ENCODE assay signal across 9 cellular contexts in genomic region chr3:43770426-43771103, GRCh38.
A peak's percentile ranks its signal among the peaks of the same experiment; 100 is the strongest.
DNase-seq lines count a peak whose midpoint lies in the region; ATAC-seq and TF ChIP-seq lines count a peak whose summit lies in the region.
"Had no signal": no experiment of that assay in that cellular context is flagged by ENCODE, and none has a peak within 500 bp of the region (broad histone marks: within the 10 kb centered on the region; RNA-seq: fewer than 3 reads in every experiment).

No MANE protein-coding gene starts in this region.

- CTCF ChIA-PET in activated CD4-positive, alpha-beta T cell treated with anti-CD3 and anti-CD28 coated beads for 36 hours (lab: Charles Lee), result interaction anchor here (0.6 to 0.7 kb wide), 2 partner anchors 45 to 1168 kb away, joined by 3 to 4 read pairs; no protein-coding TSS in a partner anchor

- intact Hi-C loops in activated CD4-positive, alpha-beta T cell treated with anti-CD3 and anti-CD28 coated beads for 36 hours (cut with DNase I, micrococcal nuclease), result no loop called here
- intact Hi-C loops in activated CD4-positive, alpha-beta T cell treated with anti-CD3 and anti-CD28 coated beads, Interleukin-2, amount 10 ng/mL, durations not matched to agents 24 days and 14 days (cut with micrococcal nuclease), result no loop called here
- intact Hi-C loops in left ventricle myocardium superior (cut with micrococcal nuclease), result no loop called here

- POLR2A ChIA-PET in activated CD4-positive, alpha-beta T cell treated with anti-CD3 and anti-CD28 coated beads for 36 hours (lab: Charles Lee), result no interaction called here

- no peaks in the 10 kb centered on the region for H3K9me3 Mint-ChIP-seq in activated CD4-positive, alpha-beta T cell treated with anti-CD3 and anti-CD28 coated beads for 36 hours (ENCODE audit: low read depth)
- H3K9me3 Mint-ChIP-seq in activated CD4-positive, alpha-beta T cell treated with anti-CD3 and anti-CD28 coated beads, Interleukin-2, amount 10 ng/mL, durations not matched to agents 24 days and 14 days, result no peaks in the 10 kb centered on the region
- no peaks in the 10 kb centered on the region for H3K9me3 Mint-ChIP-seq in mesothelial cell of epicardium
- H3K9me3 Mint-ChIP-seq: CD8-positive, alpha-beta T cell had no signal

- H3K4me3 Mint-ChIP-seq in activated CD4-positive, alpha-beta T cell treated with anti-CD3 and anti-CD28 coated beads for 36 hours, result no peak overlapping the region
- H3K4me3 Mint-ChIP-seq in activated CD4-positive, alpha-beta T cell treated with anti-CD3 and anti-CD28 coated beads, Interleukin-2, amount 10 ng/mL, durations not matched to agents 24 days and 14 days, result no peak overlapping the region
- no peak overlapping the region for H3K4me3 Mint-ChIP-seq in mesothelial cell of epicardium
- H3K4me3 Mint-ChIP-seq: CD8-positive, alpha-beta T cell had no signal

- no peak overlapping the region for H3K27ac Mint-ChIP-seq in activated CD4-positive, alpha-beta T cell treated with anti-CD3 and anti-CD28 coated beads for 36 hours
- no peak overlapping the region for H3K27ac Mint-ChIP-seq in activated CD4-positive, alpha-beta T cell treated with anti-CD3 and anti-CD28 coated beads, Interleukin-2, amount 10 ng/mL, durations not matched to agents 24 days and 14 days
- H3K27ac Mint-ChIP-seq in mesothelial cell of epicardium, result no peak overlapping the region
- H3K27ac Mint-ChIP-seq: CD8-positive, alpha-beta T cell had no signal

- DNase-seq in activated CD4-positive, alpha-beta T cell treated with anti-CD3 and anti-CD28 coated beads for 36 hours, result peak; percentile 52
- DNase-seq in activated CD4-positive, alpha-beta T cell treated with anti-CD3 and anti-CD28 coated beads, Interleukin-2, amount 10 ng/mL, durations not matched to agents 24 days and 14 days, result no peak
- peak; percentile 39 to 47 for DNase-seq in activated T-cell treated with anti-CD3 and anti-CD28 coated beads, Interleukin-2, amount 50 U/mL, for 48 hours
- DNase-seq in left ventricle myocardium superior, result peak; percentile 63
- DNase-seq in stimulated activated CD4-positive, alpha-beta T cell treated with anti-CD3 and anti-CD28 coated beads, Interleukin-4, amount 100 ng/mL, for 1 hour, result peak; percentile 5
- DNase-seq in mesothelial cell of epicardium (ENCODE audit: low spot score in 2 of 2, unreplicated experiment in 2 of 2), result no peak

- TF ChIP-seq CTCF in mesothelial cell of epicardium (IDR thresholded peaks at IDR 0.05; ENCODE audit: unreplicated experiment), result no peak

- peak; percentile 71 for ATAC-seq in activated CD4-positive, alpha-beta T cell treated with anti-CD3 and anti-CD28 coated beads for 36 hours
- ATAC-seq in left ventricle myocardium superior (peak; percentile 85), GM18873 (IDR thresholded peaks at IDR 0.05; ENCODE audit: low FRiP score, unreplicated experiment) (no peak), HG03521 (IDR thresholded peaks at IDR 0.05; ENCODE audit: unreplicated experiment) (no peak)

- H3K27me3 Mint-ChIP-seq in activated CD4-positive, alpha-beta T cell treated with anti-CD3 and anti-CD28 coated beads for 36 hours, result no peaks in the 10 kb centered on the region
- peaks cover 27% of the 10 kb centered on the region for H3K27me3 Mint-ChIP-seq in activated CD4-positive, alpha-beta T cell treated with anti-CD3 and anti-CD28 coated beads, Interleukin-2, amount 10 ng/mL, durations not matched to agents 24 days and 14 days
- peaks cover 2% of the 10 kb centered on the region for H3K27me3 Mint-ChIP-seq in mesothelial cell of epicardium (ENCODE audit: low read depth)

- H3K4me1 Mint-ChIP-seq in activated CD4-positive, alpha-beta T cell treated with anti-CD3 and anti-CD28 coated beads for 36 hours, result peaks cover 25% of the 10 kb centered on the region
- H3K4me1 Mint-ChIP-seq in activated CD4-positive, alpha-beta T cell treated with anti-CD3 and anti-CD28 coated beads, Interleukin-2, amount 10 ng/mL, durations not matched to agents 24 days and 14 days, result peaks cover 16% of the 10 kb centered on the region
- peaks cover 9% of the 10 kb centered on the region for H3K4me1 Mint-ChIP-seq in mesothelial cell of epicardium

- H3K36me3 Mint-ChIP-seq in activated CD4-positive, alpha-beta T cell treated with anti-CD3 and anti-CD28 coated beads for 36 hours (ENCODE audit: low read depth), result no peaks in the 10 kb centered on the region
- no peaks in the 10 kb centered on the region for H3K36me3 Mint-ChIP-seq in activated CD4-positive, alpha-beta T cell treated with anti-CD3 and anti-CD28 coated beads, Interleukin-2, amount 10 ng/mL, durations not matched to agents 24 days and 14 days (ENCODE audit: low read depth)
- H3K36me3 Mint-ChIP-seq in mesothelial cell of epicardium, result no peaks in the 10 kb centered on the region
- H3K36me3 Mint-ChIP-seq: CD8-positive, alpha-beta T cell had no signal

Comparison
In these comparisons a context has a peak if more than half of its experiments do, and no peak if none do; other contexts are left out.
1. DNase-seq: peak in activated CD4-positive, alpha-beta T cell treated with anti-CD3 and anti-CD28 coated beads for 36 hours (single experiment), activated T-cell treated with anti-CD3 and anti-CD28 coated beads, Interleukin-2, amount 50 U/mL, for 48 hours (2 of 2), left ventricle myocardium superior (single experiment) and stimulated activated CD4-positive, alpha-beta T cell treated with anti-CD3 and anti-CD28 coated beads, Interleukin-4, amount 100 ng/mL, for 1 hour (single experiment); none in activated CD4-positive, alpha-beta T cell treated with anti-CD3 and anti-CD28 coated beads, Interleukin-2, amount 10 ng/mL, durations not matched to agents 24 days and 14 days (single experiment) and mesothelial cell of epicardium (0 of 2).
2. ATAC-seq: peak in activated CD4-positive, alpha-beta T cell treated with anti-CD3 and anti-CD28 coated beads for 36 hours (single experiment) and left ventricle myocardium superior (single experiment); none in GM18873 (single experiment) and HG03521 (single experiment).